Comparison of ENCODE assay signal across 36 cellular contexts in genomic region chr16:62089715-62090114, GRCh38. TPM values are rescaled to one million over a fixed set of nuclear protein-coding genes. Genes with fewer than 3 reads are reported as not detected.
"Had no signal": no experiment of that assay in that cellular context is flagged by ENCODE, and none has a peak within 500 bp of the region (broad histone marks: within the 10 kb centered on the region; RNA-seq: fewer than 3 reads in every experiment).

No MANE protein-coding gene starts in this region.

- DNase-seq: Karpas-422, Kasumi-1, MG63, MM.1S, MV-4-11, NCI-H1048, NCI-H1092, NCI-H1092 treated with DMSO at 0.1 percent for 48 hours, NCI-H1105, NCI-H1105 treated with DMSO at 0.1 percent for 48 hours, NCI-H1417, NCI-H1417 treated with DMSO at 0.1 percent for 48 hours, NCI-H1436, NCI-H1436 treated with DMSO at 0.1 percent for 48 hours, NCI-H146, NCI-H1694, NCI-H1694 treated with DMSO at 0.1 percent for 48 hours, NCI-H187, NCI-H187 treated with DMSO at 0.1 percent for 48 hours, NCI-H1930, NCI-H2029, NCI-H2029 treated with DMSO at 0.1 percent for 48 hours, NCI-H2081, NCI-H2081 treated with DMSO at 0.1 percent for 48 hours, NCI-H2107, NCI-H2171, NCI-H2171 treated with DMSO at 0.1 percent for 48 hours, NCI-H2227 treated with DMSO at 0.1 percent for 48 hours, NCI-H226, NCI-H345, NCI-H446, NCI-H446 treated with DMSO at 0.1 percent for 48 hours, NCI-H510A, NCI-H510A treated with DMSO at 0.1 percent for 48 hours had no signal

- H3K9me3 ChIP-seq: MG63 had no signal

- H3K27me3 ChIP-seq: MG63 had no signal

- H3K27ac ChIP-seq: KMS-11 had no signal

- H3K36me3 ChIP-seq: MG63 had no signal

- H3K9ac ChIP-seq: KMS-11 had no signal

- H3K4me2 ChIP-seq: KMS-11 had no signal

- H3K4me3 ChIP-seq: MG63 had no signal

RNA-seq across cellular contexts. Expression of gene CDH8, which starts 53.5 kb away (rescaled TPM):
- total RNA-seq: NCI-H460 had no signal
